Comparison of ENCODE assay signal across 8 cellular contexts in genomic region chr22:46073683-46074504, GRCh38.
DNase-seq lines count a peak whose midpoint lies in the region; ATAC-seq and TF ChIP-seq lines count a peak whose summit lies in the region.

No MANE protein-coding gene starts in this region.

- no peak for ATAC-seq in HG02885 (IDR thresholded peaks at IDR 0.05; ENCODE audit: poor library complexity, unreplicated experiment)

- H3K4me1 Mint-ChIP-seq in nephron = peaks cover 57% of the 10 kb centered on the region

- H3K4me3 Mint-ChIP-seq in nephron = peak overlapping the region; percentile 63 to 99 (median 96)

- H3K4me3 ChIP-seq in epithelial cell of proximal tubule (ENCODE audit: low read depth, low read length) = peak overlapping the region; percentile 65

- in situ Hi-C loops in Caki2 (cut with HindIII; ENCODE audit: low pct_unique_long_range_greater_than_20kb, low sequenced_read_pairs) = no loop called here

- no peaks in the 10 kb centered on the region for H3K36me3 Mint-ChIP-seq in nephron (ENCODE audit: low read depth)

- H3K27ac Mint-ChIP-seq in nephron = peak overlapping the region in 2 of 3 experiments; percentile 86 to 96

- H3K9me3 Mint-ChIP-seq in nephron = no peaks in the 10 kb centered on the region

- peak; percentile 70 for DNase-seq in Caki2 (ENCODE audit: low read depth)
- peak; percentile 14 for DNase-seq in NCI-H748 treated with DMSO at 0.1 percent for 48 hours (lab: John Stamatoyannopoulos, UW)
- DNase-seq in epithelial cell of proximal tubule (ENCODE audit: low read depth) = no peak
- no peak for DNase-seq in NCI-H446 treated with DMSO at 0.1 percent for 48 hours (lab: John Stamatoyannopoulos, UW)
- no peak for DNase-seq in activated gamma-delta T cell treated with Interleukin-2 at 50 U/mL for 16 hours
- DNase-seq in AG20443 (ENCODE audit: low spot score) = no peak

- TF ChIP-seq CTCF in epithelial cell of proximal tubule (conservative IDR thresholded peaks at IDR 0.05; ENCODE audit: low read depth, low read length) = no peak
- TF ChIP-seq CTCF in nephron (IDR thresholded peaks at IDR 0.05; ENCODE audit: unreplicated experiment in 3 of 3) = no peak

- H3K27me3 Mint-ChIP-seq in nephron (ENCODE audit: low read depth) = peaks cover 19% of the 10 kb centered on the region

Comparison
In these comparisons a context has a peak if more than half of its experiments do, and no peak if none do; other contexts are left out.
1. DNase-seq: peak in Caki2 (single experiment) and NCI-H748 treated with DMSO at 0.1 percent for 48 hours (single experiment); none in epithelial cell of proximal tubule (single experiment), NCI-H446 treated with DMSO at 0.1 percent for 48 hours (single experiment), activated gamma-delta T cell treated with Interleukin-2 at 50 U/mL for 16 hours (single experiment) and AG20443 (single experiment).